In the genomic region with DNA sequence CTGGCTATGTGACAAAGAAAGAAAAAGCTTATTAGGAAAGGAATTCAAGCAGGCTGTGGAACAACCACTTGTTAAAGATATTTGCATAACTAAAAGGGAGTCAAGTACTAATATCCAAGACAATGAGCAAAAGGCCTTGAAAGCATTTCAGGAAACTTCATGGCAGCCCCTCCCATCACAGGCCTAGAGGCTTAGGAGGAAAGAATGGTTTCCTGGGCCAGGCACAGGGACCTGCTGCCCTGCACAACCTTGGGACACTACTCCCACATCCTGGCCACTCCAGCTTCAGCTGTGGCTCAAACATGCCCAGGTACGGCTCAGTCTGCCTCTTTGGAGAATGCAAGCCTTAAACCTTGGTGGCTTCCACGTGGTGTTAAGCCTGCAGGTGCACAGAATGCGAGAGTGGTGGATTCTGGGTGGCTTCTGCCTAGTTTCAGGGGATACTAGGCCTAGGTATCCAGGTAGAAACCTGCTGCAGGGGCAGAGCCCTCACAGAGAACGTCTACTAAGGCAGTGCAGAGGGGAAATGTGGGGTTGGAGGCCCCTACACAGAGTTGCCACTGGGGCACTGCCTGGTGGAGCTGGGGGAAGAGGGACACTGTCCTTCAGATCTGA, we compare ENCODE assay signal across 25 cellular contexts.
"Had no signal": no experiment of that assay in that cellular context is flagged by ENCODE, and none has a peak within 500 bp of the region (broad histone marks: within the 10 kb centered on the region; RNA-seq: fewer than 3 reads in every experiment).

No MANE protein-coding gene starts in this region.

- H3K4me3 ChIP-seq: adrenal gland, MG63, PC-9, SK-N-MC had no signal

- H3K36me3 ChIP-seq: adrenal gland, MG63 had no signal

- ATAC-seq: activated CD8-positive, alpha-beta T cell treated with anti-CD3 and anti-CD28 coated beads, Interleukin-2, amount 10 ng/mL, durations not matched to agents 7 days and 5 days; T-cell; WTC11 had no signal

- H3K27me3 ChIP-seq: adrenal gland, MG63 had no signal

- H3K27ac ChIP-seq: adrenal gland, KMS-11, PC-9, SK-N-MC had no signal

- H3K4me1 ChIP-seq: adrenal gland had no signal

- H3K4me2 ChIP-seq: KMS-11, PC-9 had no signal

- H2AFZ ChIP-seq: PC-9 had no signal

- H3K9ac ChIP-seq: KMS-11 had no signal

- DNase-seq: activated CD4-positive, alpha-beta T cell treated with anti-CD3 and anti-CD28 coated beads for 48 hours; activated CD4-positive, alpha-beta T cell treated with anti-CD3 and anti-CD28 coated beads, Interleukin-2, amount 50 U/mL, for 4 hours; activated CD4-positive, CD25-positive, alpha-beta regulatory T cell treated with anti-CD3 and anti-CD28 coated beads, Interleukin-2, amount 50 U/mL, for 72 hours; activated CD8-positive, alpha-beta memory T cell treated with anti-CD3 and anti-CD28 coated beads, Interleukin-2, amount 50 U/mL, for 48 hours; activated CD8-positive, alpha-beta T cell treated with anti-CD3 and anti-CD28 coated beads, Interleukin-2, amount 10 ng/mL, durations not matched to agents 7 days and 5 days; activated naive CD4-positive, alpha-beta T cell treated with anti-CD3 and anti-CD28 coated beads, Interleukin-2, amount 50 U/mL, for 16 hours; activated naive CD8-positive, alpha-beta T cell treated with anti-CD3 and anti-CD28 coated beads, Interleukin-2, amount 10 ng/mL, durations not matched to agents 7 days and 5 days; activated T-cell treated with anti-CD3 and anti-CD28 coated beads, Interleukin-2, amount 50 U/mL, for 1 hour; adrenal gland; anterior cingulate cortex; cerebellar nuclear complex; MG63; MV-4-11; NCI-H1092 treated with DMSO at 0.1 percent for 48 hours; NCI-H1417 treated with DMSO at 0.1 percent for 48 hours; NCI-H1694; NCI-H2029; NCI-H345; NCI-H510A; NCI-H526 treated with DMSO at 0.1 percent for 48 hours; PC-9; T-cell had no signal
